28 cellular contexts compared by ENCODE assay signal in the genomic region with DNA sequence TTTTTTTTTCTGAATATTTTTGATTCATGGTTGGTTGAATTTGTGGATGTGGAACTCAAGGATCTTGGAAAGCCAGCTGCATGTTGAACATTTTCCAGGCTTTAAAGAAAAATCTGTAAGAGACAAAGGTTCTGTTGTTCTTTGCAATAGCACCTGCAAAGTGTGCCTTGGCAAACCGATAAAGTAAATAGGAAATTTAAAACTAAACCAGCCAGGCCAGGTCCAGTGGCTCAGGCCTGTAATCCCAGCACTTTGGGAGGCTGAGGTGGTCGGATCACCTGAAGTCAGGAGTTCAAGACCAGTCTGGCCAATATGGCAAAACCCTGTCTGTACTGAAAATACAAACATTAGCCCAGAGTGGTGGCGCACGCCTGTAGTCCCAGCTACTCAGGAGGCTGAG.
"Had no signal": no experiment of that assay in that cellular context is flagged by ENCODE, and none has a peak within 500 bp of the region (broad histone marks: within the 10 kb centered on the region; RNA-seq: fewer than 3 reads in every experiment).

No MANE protein-coding gene starts in this region.

- H3K9me3 ChIP-seq: ovary, spleen, suprapubic skin, testis, tibial nerve, upper lobe of left lung, vagina had no signal

- H3K36me3 ChIP-seq: ovary, vagina had no signal

- H3K27ac ChIP-seq: neural progenitor cell, ovary, parathyroid adenoma, skin epidermis, spleen, suprapubic skin, testis, tibial nerve, upper lobe of left lung, vagina had no signal

- DNase-seq: naive thymus-derived CD4-positive, alpha-beta T cell; natural killer cell; occipital lobe; ovary; posterior cingulate gyrus; right cardiac atrium; spleen; stimulated activated CD4-positive, alpha-beta T cell treated with anti-CD3 and anti-CD28 coated beads, Interleukin-12 subunit alpha, Interleukin-12 subunit beta, amount 100 ng/mL, for 4 hours; stimulated activated CD4-positive, alpha-beta T cell treated with anti-CD3 and anti-CD28 coated beads, Interleukin-1b, Interleukin-23, amount 100 ng/mL, for 48 hours; stimulated activated CD4-positive, alpha-beta T cell treated with anti-CD3 and anti-CD28 coated beads, Interleukin-4, amount 100 ng/mL, for 1 hour; stimulated activated CD4-positive, alpha-beta T cell treated with anti-CD3 and anti-CD28 coated beads, Interleukin-4, amount 100 ng/mL, for 4 hours; stimulated activated CD8-positive, alpha-beta memory T cell treated with anti-CD3 and anti-CD28 coated beads, Interleukin-4, amount 100 ng/mL, for 48 hours; stimulated activated naive CD4-positive, alpha-beta T cell; stimulated activated naive CD8-positive, alpha-beta T cell treated with anti-CD3 and anti-CD28 coated beads, Interleukin-15, amount 100 ng/mL, for 72 hours; stimulated activated naive CD8-positive, alpha-beta T cell treated with anti-CD3 and anti-CD28 coated beads, Interleukin-15, Interleukin-2, amounts not matched to agents 100 U/mL and 50 U/mL, for 24 hours; substantia nigra; testis; trophoblast cell; upper lobe of left lung had no signal

- ATAC-seq: naive thymus-derived CD4-positive, alpha-beta T cell; natural killer cell; right cardiac atrium; sciatic nerve; stimulated activated memory B cell treated with anti-CD40 and anti-IgM and Interleukin-4, amounts not matched to agents 10 μg/mL and 1 μg/mL and 100 μg/mL, for 72 hours; stimulated activated naive CD8-positive, alpha-beta T cell treated with anti-CD3 and anti-CD28 coated beads, Interleukin-15, amount 100 ng/mL, for 72 hours; stimulated activated naive CD8-positive, alpha-beta T cell treated with anti-CD3 and anti-CD28 coated beads, Interleukin-15, Interleukin-2, amounts not matched to agents 100 U/mL and 50 U/mL, for 24 hours had no signal

- H3K27me3 ChIP-seq: neural progenitor cell, ovary, spleen, suprapubic skin, testis, tibial nerve, upper lobe of left lung, vagina had no signal

- H3K4me3 ChIP-seq: neural progenitor cell, ovary, skin epidermis, smooth muscle cell, spleen, suprapubic skin, testis, tibial nerve, upper lobe of left lung, vagina had no signal

- H3K4me1 ChIP-seq: neural progenitor cell, parathyroid adenoma, spleen, suprapubic skin, testis, tibial nerve, upper lobe of left lung, vagina had no signal

- H3K9ac ChIP-seq: neural progenitor cell, parathyroid adenoma had no signal
